In genomic region chr19:18543814-18544475, GRCh38 we compare ENCODE assay signal across 8 cellular contexts. TPM values are rescaled to one million over a fixed set of nuclear protein-coding genes. Genes with fewer than 3 reads are reported as not detected.
DNase-seq lines count a peak whose midpoint lies in the region; ATAC-seq, FAIRE-seq and TF ChIP-seq lines count a peak whose summit lies in the region.

No MANE protein-coding gene starts in this region.

- H3K27me3 ChIP-seq in H1 (replicated peaks in 1 of 4; ENCODE audit: control insufficient read depth in 3 of 4, extremely low read depth in 1 of 4, insufficient read depth in 3 of 4, low read length in 3 of 4) = no peaks in the 10 kb centered on the region

- TF ChIP-seq CTCF in A549 (IDR thresholded peaks at IDR 0.05) (no peak), H1 (IDR thresholded peaks at IDR 0.05; ENCODE audit: control extremely low read depth in 1 of 3, insufficient read depth in 1 of 3, low read depth in 1 of 3, low read length in 3 of 3) (no peak)

- TF ChIP-seq POLR2A in A549 (IDR thresholded peaks at IDR 0.05; ENCODE audit: low read length) (no peak), H1 (IDR thresholded peaks at IDR 0.05; ENCODE audit: control extremely low read depth in 1 of 2, low read depth in 2 of 2, low read length in 2 of 2) (peak in 1 of 2 experiments; percentile 27; a peak in 1 of 3 replicates)

- H3K18ac ChIP-seq in H1 (ENCODE audit: extremely low read depth, low read length) = peak overlapping the region; percentile 40; the same call in 1 of the 2 replicates

- peak overlapping the region; percentile 95 for H3K27ac Mint-ChIP-seq in stimulated activated memory B cell treated with anti-CD40 and anti-IgM and Interleukin-4, amounts not matched to agents 10 μg/mL and 1 μg/mL and 100 μg/mL, for 72 hours

- peak overlapping the region; percentile 92 for H3K4me3 Mint-ChIP-seq in stimulated activated memory B cell treated with anti-CD40 and anti-IgM and Interleukin-4, amounts not matched to agents 10 μg/mL and 1 μg/mL and 100 μg/mL, for 72 hours

- peak overlapping the region; percentile 35; the same call in 1 of the 2 replicates for H2BK5ac ChIP-seq in H1 (ENCODE audit: low read depth, low read length)

- H4K8ac ChIP-seq in H1 (ENCODE audit: extremely low read depth, insufficient read depth, low read length) = no peak overlapping the region

- peaks cover 8% of the 10 kb centered on the region for H3K23me2 ChIP-seq in H1 (ENCODE audit: low read depth, low read length)

- H3K9ac ChIP-seq in H1 (replicated peaks in 1 of 4; ENCODE audit: extremely low read depth in 1 of 4, low read depth in 3 of 4, low read length in 3 of 4) = no peak overlapping the region

- H3K9me3 ChIP-seq in A549 (no peaks in the 10 kb centered on the region), H1 (ENCODE audit: insufficient read depth in 2 of 2, low read depth in 1 of 2, low read length in 1 of 2) (no peaks in the 10 kb centered on the region)

- H3K4ac ChIP-seq in H1 (replicated peaks; ENCODE audit: insufficient read length, low read depth, low read length) = peak overlapping the region; percentile 22

- H3K4me1 Mint-ChIP-seq in stimulated activated memory B cell treated with anti-CD40 and anti-IgM and Interleukin-4, amounts not matched to agents 10 μg/mL and 1 μg/mL and 100 μg/mL, for 72 hours = peaks cover 24% of the 10 kb centered on the region

- peak overlapping the region; percentile 44 for H4K5ac ChIP-seq in H1 (ENCODE audit: insufficient read length, low read depth, low read length)

- no peak overlapping the region for H3K14ac ChIP-seq in H1 (ENCODE audit: insufficient read length)

- peak; percentile 87 to 89 for ATAC-seq in A549
- ATAC-seq in GM18517 (IDR thresholded peaks at IDR 0.05; ENCODE audit: unreplicated experiment) = peak; percentile 43
- peak; percentile 47 for ATAC-seq in HG03045 (IDR thresholded peaks at IDR 0.05; ENCODE audit: unreplicated experiment)
- peak; percentile 89 for ATAC-seq in stimulated activated memory B cell treated with anti-CD40 and anti-IgM and Interleukin-4, amounts not matched to agents 10 μg/mL and 1 μg/mL and 100 μg/mL, for 72 hours

- H2AFZ ChIP-seq in H1 (ENCODE audit: low read length) = peak overlapping the region; percentile 80

- H3K27me3 Mint-ChIP-seq in stimulated activated memory B cell treated with anti-CD40 and anti-IgM and Interleukin-4, amounts not matched to agents 10 μg/mL and 1 μg/mL and 100 μg/mL, for 72 hours = no peaks in the 10 kb centered on the region

- H4K20me1 ChIP-seq in H1 (replicated peaks in 1 of 2; ENCODE audit: control insufficient read depth in 1 of 2, insufficient read depth in 2 of 2, low read length in 2 of 2) = peaks cover 0 to 4% of the 10 kb centered on the region in 2 experiments

- 4% methylated on average over 8 of the region's 12 CpGs for WGBS in A549 (ENCODE audit: missing lambda C conversion rate)
- 15% methylated on average over 12 of the region's 12 CpGs; no CpG with 5 or more reads in 1 of the 2 experiments for WGBS in H1 (ENCODE audit: extremely low coverage in 1 of 2, insufficient coverage in 1 of 2, insufficient read length in 1 of 2, insufficient replicate concordance in 2 of 2, low coverage in 1 of 2, low lambda C conversion rate in 2 of 2, missing lambda C conversion rate in 1 of 2), 2 experiments

- peaks cover 17% of the 10 kb centered on the region for H3K36me3 Mint-ChIP-seq in stimulated activated memory B cell treated with anti-CD40 and anti-IgM and Interleukin-4, amounts not matched to agents 10 μg/mL and 1 μg/mL and 100 μg/mL, for 72 hours

- H3K9me3 Mint-ChIP-seq in stimulated activated memory B cell treated with anti-CD40 and anti-IgM and Interleukin-4, amounts not matched to agents 10 μg/mL and 1 μg/mL and 100 μg/mL, for 72 hours = no peaks in the 10 kb centered on the region

- H3K4me2 ChIP-seq in A549 = peak overlapping the region; percentile 96
- H3K4me2 ChIP-seq in H1 (ENCODE audit: insufficient read depth in 1 of 2, low read depth in 2 of 2, low read length in 2 of 2) = peak overlapping the region; percentile 70 to 91

- TF ChIP-seq EP300 in A549 (IDR thresholded peaks at IDR 0.05) (no peak), H1 (IDR thresholded peaks at IDR 0.05; ENCODE audit: borderline replicate concordance in 1 of 2, low read depth in 2 of 2, low read length in 2 of 2) (no peak)

- no peaks in the 10 kb centered on the region; the same call in 1 of the 2 replicates for H3K79me1 ChIP-seq in H1 (ENCODE audit: low read depth, low read length)

- TF ChIP-seq RAD21 in A549 (conservative IDR thresholded peaks at IDR 0.05 in 1 of 2, IDR thresholded peaks at IDR 0.05 in 1 of 2) = peak; percentile 36 to 48; a peak in 4 of 5 replicates
- peak; percentile 21 to 26; a peak in 2 of 4 replicates for TF ChIP-seq RAD21 in H1 (IDR thresholded peaks at IDR 0.05 in 1 of 2, conservative IDR thresholded peaks at IDR 0.05 in 1 of 2; ENCODE audit: low read depth in 2 of 2, low read length in 2 of 2)

- peak; percentile 66 to 79 for DNase-seq in A549 (ENCODE audit: low read depth in 1 of 2, low spot score in 1 of 2)
- DNase-seq in NCI-H69 (lab: John Stamatoyannopoulos, UW) = peak; percentile 87
- peak; percentile 40 to 79 for DNase-seq in activated CD4-positive, alpha-beta T cell treated with anti-CD3 and anti-CD28 coated beads, Interleukin-2, amount 50 U/mL, for 24 hours (ENCODE audit: low read depth in 1 of 2, low spot score in 1 of 2)
- DNase-seq in H1 (ENCODE audit: low read depth in 1 of 2, low spot score in 2 of 2) = peak in 1 of 2 experiments; percentile 74
- DNase-seq in mucosa of gallbladder (ENCODE audit: low spot score) = peak; percentile 74

- H2AK5ac ChIP-seq in H1 (ENCODE audit: low read depth, low read length) = no peak overlapping the region

- H3K4me1 ChIP-seq in A549 (peaks cover 11% of the 10 kb centered on the region; the same call in 1 of the 3 replicates), H1 (replicated peaks in 1 of 4; ENCODE audit: control insufficient read depth in 3 of 4, insufficient read depth in 4 of 4, low read length in 3 of 4) (peaks cover 0 to 9% (median 4%) of the 10 kb centered on the region in 4 experiments; a peak in 1 of 7 replicates)

- H3K36me3 ChIP-seq in H1 (ENCODE audit: control insufficient read depth in 2 of 4, insufficient read depth in 4 of 4, low read length in 3 of 4) = peaks cover 5 to 22% (median 13%) of the 10 kb centered on the region in 4 experiments; a peak in 7 of 8 replicates

- H2BK20ac ChIP-seq in H1 (ENCODE audit: low read length) = no peak overlapping the region

- no peak overlapping the region for H3K23ac ChIP-seq in H1 (ENCODE audit: insufficient read length)

- H3K79me2 ChIP-seq in H1 (ENCODE audit: control insufficient read depth in 1 of 2, insufficient read depth in 2 of 2, low read length in 2 of 2) = peaks cover 0 to 16% of the 10 kb centered on the region in 2 experiments; a peak in 2 of 4 replicates

- CTCF ChIA-PET in A549 (lab: Yijun Ruan, JAX) = interaction anchor here (0.5 to 1.9 kb wide), 8 partner anchors 10 to 328 kb away, joined by 3 to 7 read pairs (median 4); partner anchors contain the start of gene REX1BD
- CTCF ChIA-PET in H1 (lab: Charles Lee; ENCODE audit: partially characterized antibody) = interaction anchor here (0.6 to 2.7 kb wide), 13 partner anchors 10 to 813 kb away, joined by 3 to 12 read pairs (median 4); no protein-coding TSS in a partner anchor

- FAIRE-seq in A549 (lab: Jason Lieb, UNC) (no peak), H1 (lab: Jason Lieb, UNC) (no peak)

- H2BK12ac ChIP-seq in H1 (ENCODE audit: low read depth, low read length) = peak overlapping the region; percentile 70; the same call in 1 of the 2 replicates

- peak overlapping the region; percentile 81 for H3K4me3 ChIP-seq in A549
- H3K4me3 ChIP-seq in H1 (ENCODE audit: extremely low read depth in 1 of 4, insufficient read depth in 2 of 4, low read depth in 3 of 4, low read length in 4 of 4) = peak overlapping the region; percentile 36 to 77 (median 42); a peak in 5 of 8 replicates

- POLR2A ChIA-PET in A549 (lab: Yijun Ruan, JAX) (interaction anchor here (0.6 to 1.9 kb wide), 3 partner anchors 13 to 24 kb away, joined by 5 to 12 read pairs (median 7); partner anchors contain the start of gene KXD1), H1 (lab: Charles Lee; ENCODE audit: partially characterized antibody) (interaction anchor here (0.5 to 2.5 kb wide), 10 partner anchors 9 to 45 kb away, joined by 3 to 13 read pairs (median 4); partner anchors contain the start of gene KXD1)

- H3K56ac ChIP-seq in H1 (replicated peaks; ENCODE audit: insufficient read length, low read depth, low read length) = no peak overlapping the region

- peak overlapping the region; percentile 12 for H4K91ac ChIP-seq in H1 (replicated peaks; ENCODE audit: insufficient read length, low read length)

- H2BK15ac ChIP-seq in H1 (ENCODE audit: low read length) = no peak overlapping the region

- H3K27ac ChIP-seq in A549 = peak overlapping the region; percentile 97 to 100
- no peak overlapping the region for H3K27ac ChIP-seq in H1 (ENCODE audit: low read depth, low read length)

- no peak overlapping the region for H2BK120ac ChIP-seq in H1 (replicated peaks; ENCODE audit: low read depth, low read length)

RNA-seq across cellular contexts. Expression of gene FKBP8, which starts 0.6 kb away (rescaled TPM):
- 53.3 and 56.1 TPM in 2 replicates for polyA plus RNA-seq in A549 (2011; rRNA removed)
- 146 and 183 TPM in 2 replicates for polyA plus RNA-seq in A549 (2012; cell fraction: cytosol; rRNA removed)
- 128 and 154 TPM in 2 replicates for polyA plus RNA-seq in A549 (2012; cell fraction: nucleus; rRNA removed)
- 97.0 to 124 TPM (median 123 TPM) in 3 replicates for polyA plus RNA-seq in A549 (2017; fragmentation: RNase III; extraction: RNeasy Plus Mini Kit Qiagen cat#74134 plus additional on column Dnase treatment)
- polyA minus RNA-seq in A549 (2011; rRNA and poly(A)+ RNA removed) = 28.0 and 45.2 TPM in 2 replicates
- total RNA-seq in H1 (2021; fragmentation: NEBNext Ultra II Directional; extraction: Animal tissue kit (Norgen Biotek cat#: 25700)) = 264 and 273 TPM in 2 replicates
- 309 and 441 TPM in 2 replicates for polyA plus RNA-seq in H1 (2011; rRNA removed)
- 383 TPM for polyA plus RNA-seq in H1 (2011; cell fraction: cytosol; rRNA removed)
- polyA plus RNA-seq in H1 (2011; cell fraction: nucleus; rRNA removed) = 364 TPM
- polyA plus RNA-seq in H1 (2012, experiment 1 of 2) = 208 to 378 TPM (median 354 TPM) in 4 replicates
- 339 TPM for polyA plus RNA-seq in H1 (2012, experiment 2 of 2)
- polyA plus RNA-seq in H1 (2013, experiment 1 of 2) = 164 TPM
- polyA plus RNA-seq in H1 (2013, experiment 2 of 2) = 163 TPM
- 84.8 and 104 TPM in 2 replicates for polyA minus RNA-seq in H1 (2011; rRNA and poly(A)+ RNA removed)
- polyA minus RNA-seq in H1 (2011; cell fraction: cytosol; rRNA and poly(A)+ RNA removed) = 178 TPM
- polyA minus RNA-seq in H1 (2011; cell fraction: nucleus; rRNA and poly(A)+ RNA removed) = 121 TPM
- 226 TPM for total RNA-seq in mucosa of gallbladder

RNA-seq across cellular contexts. Expression of gene KXD1, which starts 13.7 kb away (rescaled TPM):
- 62.8 and 73.6 TPM in 2 replicates for polyA plus RNA-seq in A549 (2011; rRNA removed)
- polyA plus RNA-seq in A549 (2012; cell fraction: cytosol; rRNA removed) = 155 and 165 TPM in 2 replicates
- polyA plus RNA-seq in A549 (2012; cell fraction: nucleus; rRNA removed) = 91.2 and 96.6 TPM in 2 replicates
- polyA plus RNA-seq in A549 (2017; fragmentation: RNase III; extraction: RNeasy Plus Mini Kit Qiagen cat#74134 plus additional on column Dnase treatment) = 83.9 to 90.6 TPM (median 87.4 TPM) in 3 replicates
- 106 and 130 TPM in 2 replicates for polyA minus RNA-seq in A549 (2011; rRNA and poly(A)+ RNA removed)
- total RNA-seq in H1 (2021; fragmentation: NEBNext Ultra II Directional; extraction: Animal tissue kit (Norgen Biotek cat#: 25700)) = 113 and 115 TPM in 2 replicates
- polyA plus RNA-seq in H1 (2011; rRNA removed) = 267 and 305 TPM in 2 replicates
- 232 TPM for polyA plus RNA-seq in H1 (2011; cell fraction: cytosol; rRNA removed)
- polyA plus RNA-seq in H1 (2011; cell fraction: nucleus; rRNA removed) = 245 TPM
- 126 to 174 TPM (median 161 TPM) in 4 replicates for polyA plus RNA-seq in H1 (2012, experiment 1 of 2)
- polyA plus RNA-seq in H1 (2012, experiment 2 of 2) = 190 TPM
- polyA plus RNA-seq in H1 (2013, experiment 1 of 2) = 119 TPM
- polyA plus RNA-seq in H1 (2013, experiment 2 of 2) = 117 TPM
- 123 and 134 TPM in 2 replicates for polyA minus RNA-seq in H1 (2011; rRNA and poly(A)+ RNA removed)
- polyA minus RNA-seq in H1 (2011; cell fraction: cytosol; rRNA and poly(A)+ RNA removed) = 108 TPM
- 57.9 TPM for polyA minus RNA-seq in H1 (2011; cell fraction: nucleus; rRNA and poly(A)+ RNA removed)
- 70.5 TPM for total RNA-seq in mucosa of gallbladder

RNA-seq across cellular contexts. Expression of gene ELL, which starts 22.1 kb away (rescaled TPM):
- polyA plus RNA-seq in A549 (2011; rRNA removed) = 1.1 and 1.6 TPM in 2 replicates
- polyA plus RNA-seq in A549 (2012; cell fraction: cytosol; rRNA removed) = 4.1 and 5.9 TPM in 2 replicates
- polyA plus RNA-seq in A549 (2012; cell fraction: nucleus; rRNA removed) = 10.6 and 18.2 TPM in 2 replicates
- 3.6 to 3.8 TPM (median 3.7 TPM) in 3 replicates for polyA plus RNA-seq in A549 (2017; fragmentation: RNase III; extraction: RNeasy Plus Mini Kit Qiagen cat#74134 plus additional on column Dnase treatment)
- polyA minus RNA-seq in A549 (2011; rRNA and poly(A)+ RNA removed) = 2.4 and 3.6 TPM in 2 replicates
- total RNA-seq in H1 (2021; fragmentation: NEBNext Ultra II Directional; extraction: Animal tissue kit (Norgen Biotek cat#: 25700)) = 10.2 and 10.5 TPM in 2 replicates
- 5.2 and 8.8 TPM in 2 replicates for polyA plus RNA-seq in H1 (2011; rRNA removed)
- polyA plus RNA-seq in H1 (2011; cell fraction: cytosol; rRNA removed) = 6.5 TPM
- polyA plus RNA-seq in H1 (2011; cell fraction: nucleus; rRNA removed) = 12.6 TPM
- polyA plus RNA-seq in H1 (2012, experiment 1 of 2) = 4.6 to 7.6 TPM (median 7.4 TPM) in 4 replicates
- 6.4 TPM for polyA plus RNA-seq in H1 (2012, experiment 2 of 2)
- 5.6 TPM for polyA plus RNA-seq in H1 (2013, experiment 1 of 2)
- polyA plus RNA-seq in H1 (2013, experiment 2 of 2) = 6.2 TPM
- polyA minus RNA-seq in H1 (2011; rRNA and poly(A)+ RNA removed) = 3.6 and 5.4 TPM in 2 replicates
- 6.4 TPM for polyA minus RNA-seq in H1 (2011; cell fraction: cytosol; rRNA and poly(A)+ RNA removed)
- 10.7 TPM for polyA minus RNA-seq in H1 (2011; cell fraction: nucleus; rRNA and poly(A)+ RNA removed)
- total RNA-seq in mucosa of gallbladder = 20.1 TPM

RNA-seq across cellular contexts. Expression of gene UBA52, which starts 27.7 kb away (rescaled TPM):
- polyA plus RNA-seq in A549 (2011; rRNA removed) = 888 and 1,266 TPM in 2 replicates
- polyA plus RNA-seq in A549 (2012; cell fraction: cytosol; rRNA removed) = 1,951 and 2,211 TPM in 2 replicates
- polyA plus RNA-seq in A549 (2012; cell fraction: nucleus; rRNA removed) = 1,028 and 1,517 TPM in 2 replicates
- polyA plus RNA-seq in A549 (2017; fragmentation: RNase III; extraction: RNeasy Plus Mini Kit Qiagen cat#74134 plus additional on column Dnase treatment) = 942 to 959 TPM (median 947 TPM) in 3 replicates
- 851 and 1,238 TPM in 2 replicates for polyA minus RNA-seq in A549 (2011; rRNA and poly(A)+ RNA removed)
- total RNA-seq in H1 (2021; fragmentation: NEBNext Ultra II Directional; extraction: Animal tissue kit (Norgen Biotek cat#: 25700)) = 1,331 and 1,340 TPM in 2 replicates
- 2,924 and 5,409 TPM in 2 replicates for polyA plus RNA-seq in H1 (2011; rRNA removed)
- polyA plus RNA-seq in H1 (2011; cell fraction: cytosol; rRNA removed) = 3,548 TPM
- polyA plus RNA-seq in H1 (2011; cell fraction: nucleus; rRNA removed) = 1,787 TPM
- 2,370 to 2,796 TPM (median 2,589 TPM) in 4 replicates for polyA plus RNA-seq in H1 (2012, experiment 1 of 2)
- 3,432 TPM for polyA plus RNA-seq in H1 (2012, experiment 2 of 2)
- polyA plus RNA-seq in H1 (2013, experiment 1 of 2) = 1,517 TPM
- 1,516 TPM for polyA plus RNA-seq in H1 (2013, experiment 2 of 2)
- 1,852 and 1,905 TPM in 2 replicates for polyA minus RNA-seq in H1 (2011; rRNA and poly(A)+ RNA removed)
- polyA minus RNA-seq in H1 (2011; cell fraction: cytosol; rRNA and poly(A)+ RNA removed) = 518 TPM
- 613 TPM for polyA minus RNA-seq in H1 (2011; cell fraction: nucleus; rRNA and poly(A)+ RNA removed)
- 878 TPM for total RNA-seq in mucosa of gallbladder

RNA-seq across cellular contexts. Expression of gene REX1BD, which starts 44.7 kb away (rescaled TPM):
- polyA plus RNA-seq in A549 (2011; rRNA removed) (13.3 and 23.1 TPM in 2 replicates), A549 (2017; fragmentation: RNase III; extraction: RNeasy Plus Mini Kit Qiagen cat#74134 plus additional on column Dnase treatment) (47.3 to 50.3 TPM (median 47.7 TPM) in 3 replicates), H1 (2011; rRNA removed) (62.7 and 132 TPM in 2 replicates)
- 91.8 and 94.7 TPM in 2 replicates for polyA plus RNA-seq in A549 (2012; cell fraction: cytosol; rRNA removed)
- polyA plus RNA-seq in A549 (2012; cell fraction: nucleus; rRNA removed) = 175 and 211 TPM in 2 replicates
- 3.1 and 4.9 TPM in 2 replicates for polyA minus RNA-seq in A549 (2011; rRNA and poly(A)+ RNA removed)
- 56.8 and 63.1 TPM in 2 replicates for total RNA-seq in H1 (2021; fragmentation: NEBNext Ultra II Directional; extraction: Animal tissue kit (Norgen Biotek cat#: 25700))
- polyA plus RNA-seq in H1 (2011; cell fraction: cytosol; rRNA removed) = 95.5 TPM
- 203 TPM for polyA plus RNA-seq in H1 (2011; cell fraction: nucleus; rRNA removed)
- 24.8 to 73.2 TPM (median 62.2 TPM) in 4 replicates for polyA plus RNA-seq in H1 (2012, experiment 1 of 2)
- 46.1 TPM for polyA plus RNA-seq in H1 (2012, experiment 2 of 2)
- polyA plus RNA-seq in H1 (2013, experiment 1 of 2) = 101 TPM
- polyA plus RNA-seq in H1 (2013, experiment 2 of 2) = 91.7 TPM
- 2.7 and 3.3 TPM in 2 replicates for polyA minus RNA-seq in H1 (2011; rRNA and poly(A)+ RNA removed)
- polyA minus RNA-seq in H1 (2011; cell fraction: cytosol; rRNA and poly(A)+ RNA removed) = 32.8 TPM
- polyA minus RNA-seq in H1 (2011; cell fraction: nucleus; rRNA and poly(A)+ RNA removed) = 20.1 TPM
- 93.0 TPM for total RNA-seq in mucosa of gallbladder

Comparison
In these comparisons a context has a peak if more than half of its experiments do, and no peak if none do; other contexts are left out.
1. Of the 18 proteins assayed by ChIP-seq in both H1 and A549: peak only in H1: CHD2 and KDM1A; only in A549: none; in both: RAD21; in neither: 14; mixed calls (peak in some experiments, not most) for 1.